ENCODE assay signal across 37 cellular contexts in the genomic region with DNA sequence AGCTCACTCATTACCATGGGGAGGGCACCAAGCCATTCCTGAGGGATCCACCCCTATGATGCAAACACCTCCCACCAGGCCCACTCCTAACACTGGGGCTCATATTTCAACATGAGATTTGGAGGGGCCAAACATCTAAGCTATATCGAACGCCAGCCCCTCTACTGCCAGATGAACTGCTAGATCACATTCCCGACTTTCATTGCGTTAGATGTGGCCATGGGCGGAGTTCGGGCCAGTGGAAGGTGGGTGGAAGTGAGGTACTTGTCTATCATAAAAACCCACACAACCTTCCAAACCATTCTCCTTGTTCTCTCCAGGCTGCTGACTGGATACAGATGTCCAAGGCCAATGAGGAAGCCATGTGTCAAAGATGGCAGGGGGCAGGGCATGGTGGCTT. TPM values are rescaled to one million over a fixed set of nuclear protein-coding genes. Genes with fewer than 3 reads are reported as not detected.
"Had no signal": no experiment of that assay in that cellular context is flagged by ENCODE, and none has a peak within 500 bp of the region (broad histone marks: within the 10 kb centered on the region; RNA-seq: fewer than 3 reads in every experiment).

No MANE protein-coding gene starts in this region.

- H3K36me3 Mint-ChIP-seq: activated CD4-positive, alpha-beta memory T cell treated with anti-CD3 and anti-CD28 coated beads for 36 hours; activated naive CD4-positive, alpha-beta T cell treated with anti-CD3 and anti-CD28 coated beads, Interleukin-2, amount 50 U/mL, for 72 hours had no signal

- H3K27me3 Mint-ChIP-seq: activated CD4-positive, alpha-beta memory T cell treated with anti-CD3 and anti-CD28 coated beads for 36 hours had no signal

- H3K27me3 ChIP-seq: adrenal gland, brain microvascular endothelial cell, Peyer's patch, SJSA1 had no signal

- ATAC-seq: activated naive CD4-positive, alpha-beta T cell treated with anti-CD3 and anti-CD28 coated beads, Interleukin-2, amount 50 U/mL, for 72 hours; activated T-cell treated with anti-CD3 and anti-CD28 coated beads, Interleukin-2, amount 50 U/mL, for 4 hours; PC-3; SK-N-SH treated with all-trans-retinoic acid at 6 μM for 48 hours had no signal

- DNase-seq: activated CD4-positive, alpha-beta memory T cell treated with anti-CD3 and anti-CD28 coated beads for 36 hours; activated CD4-positive, alpha-beta T cell treated with anti-CD3 and anti-CD28 coated beads, Interleukin-2, amount 10 ng/mL, durations not matched to agents 7 days and 5 days; activated CD4-positive, CD25-positive, alpha-beta regulatory T cell; activated CD8-positive, alpha-beta memory T cell treated with anti-CD3 and anti-CD28 coated beads, Interleukin-2, amount 50 U/mL, for 4 hours; activated gamma-delta T cell treated with Interleukin-2 at 50 U/mL for 16 hours; activated naive CD4-positive, alpha-beta T cell treated with anti-CD3 and anti-CD28 coated beads for 36 hours; activated T-cell treated with anti-CD3 and anti-CD28 coated beads for 4 hours; activated T-cell treated with anti-CD3 and anti-CD28 coated beads, Interleukin-2, amount 50 U/mL, for 4 hours; adrenal gland; brain microvascular endothelial cell; central memory CD4-positive, alpha-beta T cell; NCI-H1092 treated with DMSO at 0.1 percent for 48 hours; NCI-H1417; NCI-H146; NCI-H187; NCI-H2029 treated with DMSO at 0.1 percent for 48 hours; NCI-H2107; NCI-H226; NCI-H446 treated with DMSO at 0.1 percent for 48 hours; NCI-H524; NCI-H69; NK-92 treated with Interleukin-12 subunit alpha and Interleukin-12 subunit beta, amount 100 ng/mL, for 24 hours; PC-3; Peyer's patch; RPMI8226; SHP77 treated with DMSO at 0.1 percent for 48 hours; T-helper 1 cell; T-helper 2 cell; T-helper 9 cell; WERI-Rb-1 had no signal

- H3K4me3 Mint-ChIP-seq: activated CD4-positive, alpha-beta memory T cell treated with anti-CD3 and anti-CD28 coated beads for 36 hours; activated CD4-positive, alpha-beta T cell treated with anti-CD3 and anti-CD28 coated beads, Interleukin-2, amount 10 ng/mL, durations not matched to agents 7 days and 5 days; activated naive CD4-positive, alpha-beta T cell treated with anti-CD3 and anti-CD28 coated beads for 36 hours; activated T-cell treated with anti-CD3 and anti-CD28 coated beads, Interleukin-2, amount 50 U/mL, for 4 hours; activated T-helper 1 cell treated with anti-CD3 and anti-CD28 coated beads, Interleukin-12 subunit alpha, Interleukin-12 subunit beta, Interleukin-2, Interleukin-4 antibody, amounts not matched to agents 30 ng/mL and 10 ng/mL and 1 ng/mL, durations not matched to agents 14 hours and 24 hours and 36 hours had no signal

- H3K9me3 Mint-ChIP-seq: activated CD4-positive, alpha-beta memory T cell treated with anti-CD3 and anti-CD28 coated beads for 36 hours; activated CD4-positive, alpha-beta T cell treated with anti-CD3 and anti-CD28 coated beads, Interleukin-2, amount 10 ng/mL, durations not matched to agents 7 days and 5 days; activated naive CD4-positive, alpha-beta T cell treated with anti-CD3 and anti-CD28 coated beads for 36 hours; activated naive CD4-positive, alpha-beta T cell treated with anti-CD3 and anti-CD28 coated beads, Interleukin-2, amount 50 U/mL, for 72 hours; activated T-cell treated with anti-CD3 and anti-CD28 coated beads, Interleukin-2, amount 50 U/mL, for 4 hours; activated T-helper 1 cell treated with anti-CD3 and anti-CD28 coated beads, Interleukin-12 subunit alpha, Interleukin-12 subunit beta, Interleukin-2, Interleukin-4 antibody, amounts not matched to agents 30 ng/mL and 10 ng/mL and 1 ng/mL, durations not matched to agents 14 hours and 24 hours and 36 hours had no signal

- H3K4me3 ChIP-seq: adrenal gland, Peyer's patch, SJSA1 had no signal

- H3K36me3 ChIP-seq: adrenal gland, brain microvascular endothelial cell, Peyer's patch, SJSA1, WERI-Rb-1 had no signal

- H3K4me1 ChIP-seq: adrenal gland, Peyer's patch, SJSA1 had no signal

- H3K27ac Mint-ChIP-seq: activated CD4-positive, alpha-beta memory T cell treated with anti-CD3 and anti-CD28 coated beads for 36 hours; activated CD4-positive, alpha-beta T cell treated with anti-CD3 and anti-CD28 coated beads, Interleukin-2, amount 10 ng/mL, durations not matched to agents 7 days and 5 days; activated naive CD4-positive, alpha-beta T cell treated with anti-CD3 and anti-CD28 coated beads for 36 hours; activated naive CD4-positive, alpha-beta T cell treated with anti-CD3 and anti-CD28 coated beads, Interleukin-2, amount 50 U/mL, for 72 hours; activated T-helper 1 cell treated with anti-CD3 and anti-CD28 coated beads, Interleukin-12 subunit alpha, Interleukin-12 subunit beta, Interleukin-2, Interleukin-4 antibody, amounts not matched to agents 30 ng/mL and 10 ng/mL and 1 ng/mL, durations not matched to agents 14 hours and 24 hours and 36 hours had no signal

- H3K27ac ChIP-seq: adrenal gland, brain microvascular endothelial cell, Peyer's patch, SJSA1, WERI-Rb-1 had no signal

- H3K9me3 ChIP-seq: adrenal gland, Peyer's patch, SJSA1 had no signal

RNA-seq across cellular contexts. Expression of gene ANKRD40CL, which starts 27.0 kb away (rescaled TPM):
- total RNA-seq: activated CD4-positive, alpha-beta memory T cell treated with anti-CD3 and anti-CD28 coated beads for 36 hours; activated CD4-positive, alpha-beta T cell treated with anti-CD3 and anti-CD28 coated beads, Interleukin-2, amount 10 ng/mL, durations not matched to agents 7 days and 5 days; activated naive CD4-positive, alpha-beta T cell treated with anti-CD3 and anti-CD28 coated beads for 36 hours; activated naive CD4-positive, alpha-beta T cell treated with anti-CD3 and anti-CD28 coated beads, Interleukin-2, amount 50 U/mL, for 72 hours; activated T-cell treated with anti-CD3 and anti-CD28 coated beads, Interleukin-2, amount 50 U/mL, for 4 hours; activated T-helper 1 cell treated with anti-CD3 and anti-CD28 coated beads, Interleukin-12 subunit alpha, Interleukin-12 subunit beta, Interleukin-2, Interleukin-4 antibody, amounts not matched to agents 30 ng/mL and 10 ng/mL and 1 ng/mL, durations not matched to agents 14 hours and 24 hours and 36 hours; adrenal gland; cerebellum; LHCN-M2; M059J; PC-3; SJSA1 had no signal

RNA-seq across cellular contexts. Expression of gene WFIKKN2, which starts 41.0 kb away (rescaled TPM):
- total RNA-seq: activated CD4-positive, alpha-beta memory T cell treated with anti-CD3 and anti-CD28 coated beads for 36 hours; activated CD4-positive, alpha-beta T cell treated with anti-CD3 and anti-CD28 coated beads, Interleukin-2, amount 10 ng/mL, durations not matched to agents 7 days and 5 days; activated naive CD4-positive, alpha-beta T cell treated with anti-CD3 and anti-CD28 coated beads for 36 hours; activated naive CD4-positive, alpha-beta T cell treated with anti-CD3 and anti-CD28 coated beads, Interleukin-2, amount 50 U/mL, for 72 hours; activated T-cell treated with anti-CD3 and anti-CD28 coated beads, Interleukin-2, amount 50 U/mL, for 4 hours; activated T-helper 1 cell treated with anti-CD3 and anti-CD28 coated beads, Interleukin-12 subunit alpha, Interleukin-12 subunit beta, Interleukin-2, Interleukin-4 antibody, amounts not matched to agents 30 ng/mL and 10 ng/mL and 1 ng/mL, durations not matched to agents 14 hours and 24 hours and 36 hours; LHCN-M2; M059J; PC-3; Peyer's patch; SJSA1 had no signal
